ENCODE assay signal across 30 cellular contexts in genomic region chrX:53813663-53814440, GRCh38.
"Had no signal": no experiment of that assay in that cellular context is flagged by ENCODE, and none has a peak within 500 bp of the region (broad histone marks: within the 10 kb centered on the region; RNA-seq: fewer than 3 reads in every experiment).

No MANE protein-coding gene starts in this region.

- H3K4me1 Mint-ChIP-seq: activated B cell treated with CpG ODN at 0.5 μM for 24 hours, brain had no signal

- H3K9me3 Mint-ChIP-seq: activated B cell treated with CpG ODN at 0.5 μM for 24 hours; activated naive CD4-positive, alpha-beta T cell treated with anti-CD3 and anti-CD28 coated beads for 36 hours; activated T-cell treated with anti-CD3 and anti-CD28 coated beads, Interleukin-2, amount 50 U/mL, for 24 hours; activated T-helper 17 cell treated with anti-CD3 and anti-CD28 coated beads, Interleukin-2, amount 50 U/mL, for 72 hours; T-cell had no signal

- H3K4me3 Mint-ChIP-seq: activated B cell treated with CpG ODN at 0.5 μM for 24 hours; activated CD4-positive, alpha-beta T cell treated with anti-CD3 and anti-CD28 coated beads, Interleukin-2, amount 10 ng/mL, durations not matched to agents 24 days and 14 days; activated CD8-positive, alpha-beta memory T cell treated with anti-CD3 and anti-CD28 coated beads, Interleukin-2, amount 10 ng/mL, durations not matched to agents 7 days and 5 days; activated naive CD4-positive, alpha-beta T cell treated with anti-CD3 and anti-CD28 coated beads for 36 hours; activated naive CD8-positive, alpha-beta T cell; activated T-cell treated with anti-CD3 and anti-CD28 coated beads, Interleukin-2, amount 50 U/mL, for 24 hours; activated T-helper 17 cell treated with anti-CD3 and anti-CD28 coated beads, Interleukin-2, amount 50 U/mL, for 72 hours; brain; T-cell had no signal

- DNase-seq: activated B cell treated with CpG ODN at 0.5 μM for 24 hours; activated CD4-positive, alpha-beta T cell treated with anti-CD3 and anti-CD28 coated beads for 1 hour; activated CD4-positive, alpha-beta T cell treated with anti-CD3 and anti-CD28 coated beads, Interleukin-2, amount 10 ng/mL, durations not matched to agents 24 days and 14 days; activated CD4-positive, alpha-beta T cell treated with anti-CD3 and anti-CD28 coated beads, Interleukin-2, amount 50 U/mL, for 48 hours; activated CD8-positive, alpha-beta memory T cell treated with anti-CD3 and anti-CD28 coated beads, Interleukin-2, amount 10 ng/mL, durations not matched to agents 7 days and 5 days; activated gamma-delta T cell; activated naive CD4-positive, alpha-beta T cell treated with anti-CD3 and anti-CD28 coated beads for 36 hours; activated T-cell treated with anti-CD3 and anti-CD28 coated beads, Interleukin-2, amount 50 U/mL, for 24 hours; amygdala; cerebellar nuclear complex; Kasumi-1; NCI-H1092; NCI-H1417; NCI-H1930; NCI-H2171; NCI-H2227 treated with DMSO at 0.1 percent for 48 hours; NCI-H446 treated with DMSO at 0.1 percent for 48 hours; NCI-H526; NCI-H774; NK-92 treated with Interleukin-12 subunit alpha and Interleukin-12 subunit beta, amount 100 ng/mL, for 24 hours; OCI-M1; SIG-M5; T-cell; T-helper 2 cell; T1000 had no signal

- H3K27ac Mint-ChIP-seq: activated B cell treated with CpG ODN at 0.5 μM for 24 hours; activated CD4-positive, alpha-beta T cell treated with anti-CD3 and anti-CD28 coated beads, Interleukin-2, amount 10 ng/mL, durations not matched to agents 24 days and 14 days; activated CD8-positive, alpha-beta memory T cell treated with anti-CD3 and anti-CD28 coated beads, Interleukin-2, amount 10 ng/mL, durations not matched to agents 7 days and 5 days; activated naive CD4-positive, alpha-beta T cell treated with anti-CD3 and anti-CD28 coated beads for 36 hours; activated naive CD8-positive, alpha-beta T cell; activated T-cell treated with anti-CD3 and anti-CD28 coated beads, Interleukin-2, amount 50 U/mL, for 24 hours; activated T-helper 17 cell treated with anti-CD3 and anti-CD28 coated beads, Interleukin-2, amount 50 U/mL, for 72 hours; brain; T-cell had no signal

- H3K36me3 Mint-ChIP-seq: activated naive CD8-positive, alpha-beta T cell; brain; T-cell had no signal

- H3K27me3 ChIP-seq: cardiac muscle cell had no signal

- ATAC-seq: activated CD8-positive, alpha-beta memory T cell treated with anti-CD3 and anti-CD28 coated beads, Interleukin-2, amount 10 ng/mL, durations not matched to agents 7 days and 5 days; activated T-helper 17 cell treated with anti-CD3 and anti-CD28 coated beads, Interleukin-2, amount 50 U/mL, for 72 hours; T-cell had no signal

- H3K4me3 ChIP-seq: cardiac muscle cell, SK-N-MC had no signal

- H3K27ac ChIP-seq: cardiac muscle cell, SK-N-MC had no signal

- H3K36me3 ChIP-seq: cardiac muscle cell had no signal

- H3K27me3 Mint-ChIP-seq: activated B cell treated with CpG ODN at 0.5 μM for 24 hours; activated CD4-positive, alpha-beta T cell treated with anti-CD3 and anti-CD28 coated beads, Interleukin-2, amount 10 ng/mL, durations not matched to agents 24 days and 14 days; activated CD8-positive, alpha-beta memory T cell treated with anti-CD3 and anti-CD28 coated beads, Interleukin-2, amount 10 ng/mL, durations not matched to agents 7 days and 5 days; activated naive CD8-positive, alpha-beta T cell; activated T-helper 17 cell treated with anti-CD3 and anti-CD28 coated beads, Interleukin-2, amount 50 U/mL, for 72 hours had no signal
